ENCODE assay signal across 16 cellular contexts in the genomic region with DNA sequence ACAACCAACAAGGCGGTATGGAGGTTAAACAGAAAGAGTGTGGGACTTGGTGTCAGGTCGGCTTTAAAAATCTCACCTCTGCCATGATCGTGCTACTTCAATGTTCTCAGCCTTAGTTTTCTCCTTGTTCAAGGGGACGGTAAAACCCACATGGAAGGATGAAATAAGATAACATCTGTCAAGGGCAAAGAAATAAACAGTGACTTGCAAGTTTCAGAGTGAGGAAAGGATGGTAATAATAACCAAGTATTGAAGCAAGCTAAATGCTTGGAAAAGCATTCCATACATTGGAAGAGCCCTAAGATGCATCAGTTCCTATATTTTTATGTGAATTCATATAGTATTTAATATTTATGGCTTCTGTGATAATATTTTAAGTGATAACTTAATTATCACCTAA. TPM values are rescaled to one million over a fixed set of nuclear protein-coding genes. Genes with fewer than 3 reads are reported as not detected.
A peak's percentile ranks its signal among the peaks of the same experiment; 100 is the strongest.
DNase-seq lines count a peak whose midpoint lies in the region; ATAC-seq lines count a peak whose summit lies in the region.
"Had no signal": no experiment of that assay in that cellular context is flagged by ENCODE, and none has a peak within 500 bp of the region (broad histone marks: within the 10 kb centered on the region; RNA-seq: fewer than 3 reads in every experiment).

No MANE protein-coding gene starts in this region.

- no peak overlapping the region for H3K4me3 ChIP-seq in BLaER1
- H3K4me3 ChIP-seq: SJCRH30 had no signal

- peaks cover 15% of the 10 kb centered on the region for H3K4me1 ChIP-seq in BLaER1
- H3K4me1 ChIP-seq: SJCRH30 had no signal

- no peaks in the 10 kb centered on the region for H3K36me3 ChIP-seq in BLaER1
- H3K36me3 ChIP-seq: SJCRH30 had no signal

- intact Hi-C loops in left cardiac atrium (cut with DNase I) = no loop called here

- DNase-seq in DMS53 (lab: John Stamatoyannopoulos, UW) (peak; percentile 50), DMS53 treated with DMSO at 0.1 percent for 48 hours (lab: John Stamatoyannopoulos, UW; ENCODE audit: unreplicated experiment) (no peak), NCI-H2171 treated with DMSO at 0.1 percent for 48 hours (lab: John Stamatoyannopoulos, UW) (peak; percentile 67), left kidney (ENCODE audit: low read depth, low spot score) (peak; percentile 12), GM19240 (ENCODE audit: insufficient read length, low spot score) (no peak), left cardiac atrium (no peak)
- no peak for DNase-seq in activated naive CD4-positive, alpha-beta T cell treated with anti-CD3 and anti-CD28 coated beads, Interleukin-2, amount 50 U/mL, for 16 hours
- DNase-seq: 8988T; CD4-positive, CD25-positive, alpha-beta regulatory T cell; GOT3; NCI-H526; SJCRH30; SW 1271 had no signal

- no peak overlapping the region for H3K9ac ChIP-seq in BLaER1

- H3K4me2 ChIP-seq in BLaER1 = peak overlapping the region; percentile 11; the same call in 1 of the 2 replicates

- 0 out of 2 replicates have a peak, but pooled peaks cover 3% of the 10 kb centered on the region for H3K9me3 ChIP-seq in BLaER1
- H3K9me3 ChIP-seq: SJCRH30 had no signal

- H3K27ac ChIP-seq in BLaER1 = no peak overlapping the region
- H3K27ac ChIP-seq: SJCRH30 had no signal

- ATAC-seq in left cardiac atrium = no peak
- ATAC-seq: HCT116, Panc1 had no signal

- no peaks in the 10 kb centered on the region for H3K27me3 ChIP-seq in BLaER1
- H3K27me3 ChIP-seq: SJCRH30 had no signal

- H4K20me1 ChIP-seq in BLaER1 = no peaks in the 10 kb centered on the region

RNA-seq across cellular contexts. Expression of gene LMAN1, which starts 29.8 kb away (rescaled TPM):
- total RNA-seq in left cardiac atrium = 10 to 100 TPM; 58.2 to 80.1 TPM

Comparison
In these comparisons a context has a peak if more than half of its experiments do, and no peak if none do; other contexts are left out.
1. DNase-seq: peak in DMS53 (single experiment), NCI-H2171 treated with DMSO at 0.1 percent for 48 hours (single experiment) and left kidney (single experiment); none in DMS53 treated with DMSO at 0.1 percent for 48 hours (single experiment), activated naive CD4-positive, alpha-beta T cell treated with anti-CD3 and anti-CD28 coated beads, Interleukin-2, amount 50 U/mL, for 16 hours (single experiment), GM19240 (single experiment) and left cardiac atrium (single experiment).